8 cellular contexts compared by ENCODE assay signal in genomic region chr13:23087884-23088283, GRCh38.
DNase-seq lines count a peak whose midpoint lies in the region; ATAC-seq lines count a peak whose summit lies in the region.

No MANE protein-coding gene starts in this region.

- intact Hi-C loops in posterior cingulate gyrus (cut with DNase I): no loop called here

- H3K4me3 ChIP-seq in adipocyte (ENCODE audit: low read length): no peak overlapping the region

- DNase-seq in stimulated activated CD4-positive, alpha-beta T cell treated with anti-CD3 and anti-CD28 coated beads, Interleukin-15, amount 100 ng/mL, for 24 hours: peak; percentile 39
- no peak for DNase-seq in stimulated activated CD4-positive, alpha-beta T cell treated with anti-CD3 and anti-CD28 coated beads, Interleukin-4, amount 100 ng/mL, for 1 hour
- DNase-seq in LHCN-M2 (ENCODE audit: low read depth) (peak; percentile 33), adipocyte (ENCODE audit: low read depth) (peak; percentile 8), myocyte (ENCODE audit: low read depth) (peak; percentile 36), cortex of kidney (lab: John Stamatoyannopoulos, UW) (no peak), posterior cingulate gyrus (no peak)

- H3K9ac ChIP-seq in adipocyte (ENCODE audit: low read length): no peak overlapping the region

- no peaks in the 10 kb centered on the region for H3K9me3 ChIP-seq in adipocyte (ENCODE audit: control insufficient read depth, low read length)

- H3K27me3 ChIP-seq in adipocyte (replicated peaks; ENCODE audit: control insufficient read depth, insufficient read depth, low read length): peaks cover 8% of the 10 kb centered on the region

- no peaks in the 10 kb centered on the region for H3K4me1 ChIP-seq in adipocyte (ENCODE audit: control insufficient read depth, insufficient read depth, low read length)

- H3K36me3 ChIP-seq in adipocyte (ENCODE audit: control insufficient read depth, insufficient read depth, low read length, severe bottlenecking): no peaks in the 10 kb centered on the region

- no peak for ATAC-seq in GM18511 (IDR thresholded peaks at IDR 0.05; ENCODE audit: unreplicated experiment)

Comparison
In these comparisons a context has a peak if more than half of its experiments do, and no peak if none do; other contexts are left out.
1. DNase-seq: peak in stimulated activated CD4-positive, alpha-beta T cell treated with anti-CD3 and anti-CD28 coated beads, Interleukin-15, amount 100 ng/mL, for 24 hours (single experiment), LHCN-M2 (single experiment), adipocyte (single experiment) and myocyte (single experiment); none in stimulated activated CD4-positive, alpha-beta T cell treated with anti-CD3 and anti-CD28 coated beads, Interleukin-4, amount 100 ng/mL, for 1 hour (single experiment), cortex of kidney (single experiment) and posterior cingulate gyrus (0 of 10).